ENCODE assay signal across 10 cellular contexts in genomic region chr14:73768107-73768506, GRCh38.
"Had no signal": no experiment of that assay in that cellular context is flagged by ENCODE, and none has a peak within 500 bp of the region (broad histone marks: within the 10 kb centered on the region; RNA-seq: fewer than 3 reads in every experiment).

No MANE protein-coding gene starts in this region.

- H3K27me3 ChIP-seq: thyroid gland had no signal

- DNase-seq: activated CD4-positive, alpha-beta T cell treated with anti-CD3 and anti-CD28 coated beads, Interleukin-2, amount 50 U/mL, for 4 hours; activated CD4-positive, CD25-positive, alpha-beta regulatory T cell treated with anti-CD3 and anti-CD28 coated beads, Interleukin-2, amount 50 U/mL, for 72 hours; activated naive CD8-positive, alpha-beta T cell treated with anti-CD3 and anti-CD28 coated beads, Interleukin-2, amount 10 ng/mL, durations not matched to agents 7 days and 5 days; foreskin melanocyte; naive thymus-derived CD8-positive, alpha-beta T cell; stimulated activated CD4-positive, alpha-beta T cell treated with anti-CD3 and anti-CD28 coated beads, Interleukin-2, amount 100 ng/mL, for 48 hours; T-helper 2 cell; thyroid gland had no signal

- H3K36me3 ChIP-seq: lower lobe of right lung, thyroid gland had no signal

- H3K4me3 ChIP-seq: lower lobe of right lung, thyroid gland had no signal

- H3K27me3 Mint-ChIP-seq: activated naive CD8-positive, alpha-beta T cell treated with anti-CD3 and anti-CD28 coated beads, Interleukin-2, amount 10 ng/mL, durations not matched to agents 7 days and 5 days; naive thymus-derived CD8-positive, alpha-beta T cell; stimulated activated naive CD8-positive, alpha-beta T cell treated with anti-CD3 and anti-CD28 coated beads, Interleukin-15, Interleukin-2, amounts not matched to agents 100 ng/mL and 50 ng/mL, for 24 hours had no signal

- H3K27ac ChIP-seq: lower lobe of right lung had no signal

- H3K27ac Mint-ChIP-seq: activated naive CD8-positive, alpha-beta T cell treated with anti-CD3 and anti-CD28 coated beads, Interleukin-2, amount 10 ng/mL, durations not matched to agents 7 days and 5 days; stimulated activated naive CD8-positive, alpha-beta T cell treated with anti-CD3 and anti-CD28 coated beads, Interleukin-15, Interleukin-2, amounts not matched to agents 100 ng/mL and 50 ng/mL, for 24 hours had no signal

- H3K9me3 ChIP-seq: lower lobe of right lung, thyroid gland had no signal

- H3K4me3 Mint-ChIP-seq: activated naive CD8-positive, alpha-beta T cell treated with anti-CD3 and anti-CD28 coated beads, Interleukin-2, amount 10 ng/mL, durations not matched to agents 7 days and 5 days; naive thymus-derived CD8-positive, alpha-beta T cell; stimulated activated naive CD8-positive, alpha-beta T cell treated with anti-CD3 and anti-CD28 coated beads, Interleukin-15, Interleukin-2, amounts not matched to agents 100 ng/mL and 50 ng/mL, for 24 hours had no signal

- H3K9me3 Mint-ChIP-seq: activated naive CD8-positive, alpha-beta T cell treated with anti-CD3 and anti-CD28 coated beads, Interleukin-2, amount 10 ng/mL, durations not matched to agents 7 days and 5 days; naive thymus-derived CD8-positive, alpha-beta T cell; stimulated activated naive CD8-positive, alpha-beta T cell treated with anti-CD3 and anti-CD28 coated beads, Interleukin-15, Interleukin-2, amounts not matched to agents 100 ng/mL and 50 ng/mL, for 24 hours had no signal
